In genomic region chr5:140145818-140146522, GRCh38 we compare ENCODE assay signal across 8 cellular contexts. TPM values are rescaled to one million over a fixed set of nuclear protein-coding genes. Genes with fewer than 3 reads are reported as not detected.
A peak's percentile ranks its signal among the peaks of the same experiment; 100 is the strongest.
DNase-seq lines count a peak whose midpoint lies in the region; ATAC-seq lines count a peak whose summit lies in the region.

No MANE protein-coding gene starts in this region.

- DNase-seq in NCI-H2227 treated with DMSO at 0.1 percent for 48 hours (lab: John Stamatoyannopoulos, UW) (peak; percentile 12), activated T-cell treated with anti-CD3 and anti-CD28 coated beads for 48 hours (ENCODE audit: low read depth) (peak; percentile 65), middle frontal gyrus (ENCODE audit: extremely low spot score, low spot score) (peak; percentile 39)
- DNase-seq in stimulated activated CD8-positive, alpha-beta memory T cell treated with anti-CD3 and anti-CD28 coated beads, Interleukin-2, amount 100 ng/mL, for 48 hours (ENCODE audit: low read depth in 2 of 2) = peak; percentile 40 to 49

- H3K4me3 ChIP-seq in ACC112 (ENCODE audit: low read depth, low read length) (peak overlapping the region; percentile 64), esophagus (ENCODE audit: low read depth in 1 of 2, low read length in 2 of 2) (peak overlapping the region; percentile 38 to 39)

- H2AFZ ChIP-seq in ACC112 (ENCODE audit: low read length, unreplicated experiment) = peak overlapping the region; percentile 7

- H3K36me3 ChIP-seq in ACC112 (ENCODE audit: insufficient read depth, low read length) (no peaks in the 10 kb centered on the region), esophagus (ENCODE audit: control insufficient read depth in 2 of 2, insufficient read depth in 2 of 2, low read length in 1 of 2) (no peaks in the 10 kb centered on the region)

- peaks cover 5% of the 10 kb centered on the region for H3K4me1 ChIP-seq in ACC112 (ENCODE audit: control insufficient read depth, insufficient read depth, low read length, unreplicated experiment)
- peaks cover 0 to 9% of the 10 kb centered on the region in 2 donors for H3K4me1 ChIP-seq in esophagus (ENCODE audit: control insufficient read depth in 2 of 2, insufficient read depth in 2 of 2, low read length in 1 of 2)

- ATAC-seq in GM21367 (IDR thresholded peaks at IDR 0.05; ENCODE audit: unreplicated experiment) (peak; percentile 50), HG03439 (IDR thresholded peaks at IDR 0.05; ENCODE audit: unreplicated experiment) (no peak)

- no peaks in the 10 kb centered on the region for H3K9me3 ChIP-seq in esophagus (ENCODE audit: control insufficient read depth in 2 of 2, insufficient read depth in 1 of 2, low read depth in 1 of 2, low read length in 1 of 2)

- H3K27me3 ChIP-seq in ACC112 (ENCODE audit: insufficient read depth, low read length) = no peaks in the 10 kb centered on the region
- no peaks in the 10 kb centered on the region for H3K27me3 ChIP-seq in esophagus (ENCODE audit: control insufficient read depth in 1 of 2, insufficient read depth in 2 of 2, low read length in 2 of 2)

- H3K27ac ChIP-seq in ACC112 (ENCODE audit: low read depth, low read length) = no peak overlapping the region
- no peak overlapping the region for H3K27ac ChIP-seq in esophagus (ENCODE audit: low read depth in 2 of 2, low read length in 1 of 2)

- 5 to 7% methylated on average over 61 to 64 of the region's 64 CpGs for WGBS in esophagus, 2 donors

- H3K79me2 ChIP-seq in ACC112 (ENCODE audit: control insufficient read depth, insufficient read depth, low read length, unreplicated experiment) = no peaks in the 10 kb centered on the region

RNA-seq across cellular contexts. Expression of gene IGIP, which starts 20.2 kb away (rescaled TPM):
- 1 to 10 TPM; 2.3 to 3.8 TPM for polyA plus RNA-seq in esophagus

RNA-seq across cellular contexts. Expression of gene CYSTM1, which starts 29.0 kb away (rescaled TPM):
- polyA plus RNA-seq in esophagus = 10 to 100 TPM in 1 of 2 donors, 1 to 10 TPM in 1; 6.7 to 13.4 TPM

RNA-seq across cellular contexts. Expression of gene PURA, which starts 32.1 kb away (rescaled TPM):
- polyA plus RNA-seq in esophagus = 1 to 10 TPM; 2.7 to 3.4 TPM

Comparison
In these comparisons a context has a peak if more than half of its experiments do, and no peak if none do; other contexts are left out.
1. DNase-seq: peak in every context shown above with its lines; median percentile 65 in activated T-cell treated with anti-CD3 and anti-CD28 coated beads for 48 hours; 44 in stimulated activated CD8-positive, alpha-beta memory T cell treated with anti-CD3 and anti-CD28 coated beads, Interleukin-2, amount 100 ng/mL, for 48 hours; 39 in middle frontal gyrus; 12 in NCI-H2227 treated with DMSO at 0.1 percent for 48 hours.